Comparison of ENCODE assay signal across 8 cellular contexts in genomic region chr4:155796031-155796430, GRCh38. TPM values are rescaled to one million over a fixed set of nuclear protein-coding genes. Genes with fewer than 3 reads are reported as not detected.
A peak's percentile ranks its signal among the peaks of the same experiment; 100 is the strongest.
DNase-seq lines count a peak whose midpoint lies in the region; ATAC-seq and TF ChIP-seq lines count a peak whose summit lies in the region.

No MANE protein-coding gene starts in this region.

- peaks cover 65% of the 10 kb centered on the region for H3K36me3 ChIP-seq in left ventricle myocardium inferior

- no peaks in the 10 kb centered on the region for H3K36me3 Mint-ChIP-seq in activated CD4-positive, alpha-beta T cell treated with anti-CD3 and anti-CD28 coated beads, Interleukin-2, amount 10 ng/mL, durations not matched to agents 7 days and 5 days (ENCODE audit: low read depth)

- intact Hi-C loops in left ventricle myocardium inferior (cut with micrococcal nuclease) = no loop called here
- intact Hi-C loops in left ventricle myocardium superior (cut with micrococcal nuclease) = no loop called here

- POLR2A ChIA-PET in activated CD4-positive, alpha-beta T cell treated with anti-CD3 and anti-CD28 coated beads, Interleukin-2, amount 10 ng/mL, durations not matched to agents 7 days and 5 days (lab: Charles Lee) = no interaction called here

- CTCF ChIA-PET in activated CD4-positive, alpha-beta T cell treated with anti-CD3 and anti-CD28 coated beads, Interleukin-2, amount 10 ng/mL, durations not matched to agents 7 days and 5 days (lab: Charles Lee) = interaction anchor here (0.7 kb wide), 1 partner anchor 9 kb away, joined by 3 read pairs; no protein-coding TSS in a partner anchor

- no peaks in the 10 kb centered on the region for H3K27me3 ChIP-seq in left ventricle myocardium inferior (ENCODE audit: low read depth)

- no peak overlapping the region for H3K27ac Mint-ChIP-seq in stimulated activated naive CD8-positive, alpha-beta T cell treated with anti-CD3 and anti-CD28 coated beads, Interleukin-15, amount 100 ng/mL, for 72 hours
- no peak overlapping the region for H3K27ac Mint-ChIP-seq in activated CD4-positive, alpha-beta T cell treated with anti-CD3 and anti-CD28 coated beads, Interleukin-2, amount 10 ng/mL, durations not matched to agents 7 days and 5 days

- H3K4me3 Mint-ChIP-seq in stimulated activated naive CD8-positive, alpha-beta T cell treated with anti-CD3 and anti-CD28 coated beads, Interleukin-15, amount 100 ng/mL, for 72 hours = no peak overlapping the region
- H3K4me3 Mint-ChIP-seq in activated CD4-positive, alpha-beta T cell treated with anti-CD3 and anti-CD28 coated beads, Interleukin-2, amount 10 ng/mL, durations not matched to agents 7 days and 5 days = no peak overlapping the region

- no peaks in the 10 kb centered on the region for H3K9me3 Mint-ChIP-seq in stimulated activated naive CD8-positive, alpha-beta T cell treated with anti-CD3 and anti-CD28 coated beads, Interleukin-15, amount 100 ng/mL, for 72 hours
- H3K9me3 Mint-ChIP-seq in activated CD4-positive, alpha-beta T cell treated with anti-CD3 and anti-CD28 coated beads, Interleukin-2, amount 10 ng/mL, durations not matched to agents 7 days and 5 days = no peaks in the 10 kb centered on the region

- no peak overlapping the region for H3K4me3 ChIP-seq in left ventricle myocardium inferior

- TF ChIP-seq CTCF in left ventricle myocardium inferior (IDR thresholded peaks at IDR 0.05; ENCODE audit: borderline replicate concordance) = peak; percentile 42

- no peak overlapping the region for H3K27ac ChIP-seq in left ventricle myocardium inferior (replicated peaks)

- H3K27me3 Mint-ChIP-seq in stimulated activated naive CD8-positive, alpha-beta T cell treated with anti-CD3 and anti-CD28 coated beads, Interleukin-15, amount 100 ng/mL, for 72 hours = no peaks in the 10 kb centered on the region
- H3K27me3 Mint-ChIP-seq in activated CD4-positive, alpha-beta T cell treated with anti-CD3 and anti-CD28 coated beads, Interleukin-2, amount 10 ng/mL, durations not matched to agents 7 days and 5 days = no peaks in the 10 kb centered on the region

- H3K4me1 ChIP-seq in left ventricle myocardium inferior = no peaks in the 10 kb centered on the region

- no peaks in the 10 kb centered on the region for H3K9me3 ChIP-seq in left ventricle myocardium inferior (replicated peaks)

- no peaks in the 10 kb centered on the region for H3K4me1 Mint-ChIP-seq in stimulated activated naive CD8-positive, alpha-beta T cell treated with anti-CD3 and anti-CD28 coated beads, Interleukin-15, amount 100 ng/mL, for 72 hours
- H3K4me1 Mint-ChIP-seq in activated CD4-positive, alpha-beta T cell treated with anti-CD3 and anti-CD28 coated beads, Interleukin-2, amount 10 ng/mL, durations not matched to agents 7 days and 5 days = no peaks in the 10 kb centered on the region

- DNase-seq in left ventricle myocardium inferior = no peak
- no peak for DNase-seq in left ventricle myocardium superior
- DNase-seq in SW480 (ENCODE audit: low spot score) = peak; percentile 8
- peak; percentile 75 for DNase-seq in myocyte (ENCODE audit: low read depth)
- DNase-seq in stimulated activated naive CD8-positive, alpha-beta T cell treated with anti-CD3 and anti-CD28 coated beads, Interleukin-15, amount 100 ng/mL, for 72 hours = no peak
- no peak for DNase-seq in NK-92 treated with Interleukin-12 subunit alpha and Interleukin-12 subunit beta, amount 100 ng/mL, for 24 hours (lab: John Stamatoyannopoulos, UW)
- DNase-seq in activated CD4-positive, alpha-beta T cell treated with anti-CD3 and anti-CD28 coated beads, Interleukin-2, amount 10 ng/mL, durations not matched to agents 7 days and 5 days = no peak

- ATAC-seq in left ventricle myocardium superior (no peak), HG02981 (IDR thresholded peaks at IDR 0.05; ENCODE audit: unreplicated experiment) (peak; percentile 80)
- no peak for ATAC-seq in stimulated activated naive CD8-positive, alpha-beta T cell treated with anti-CD3 and anti-CD28 coated beads, Interleukin-15, amount 100 ng/mL, for 72 hours

RNA-seq across cellular contexts. Expression of gene GUCY1B1, which starts 37.2 kb away (rescaled TPM):
- total RNA-seq in left ventricle myocardium inferior = 12.6 TPM
- total RNA-seq in left ventricle myocardium superior = 31.3 TPM
- total RNA-seq in myocyte = 8.3 and 9.6 TPM in 2 replicates
- 2.5 TPM for polyA plus RNA-seq in myocyte (2012)
- under 1 TPM; 0.12 to 0.29 TPM for total RNA-seq in activated CD4-positive, alpha-beta T cell treated with anti-CD3 and anti-CD28 coated beads, Interleukin-2, amount 10 ng/mL, durations not matched to agents 7 days and 5 days

Comparison
In these comparisons a context has a peak if more than half of its experiments do, and no peak if none do; other contexts are left out.
1. DNase-seq: peak in SW480 (single experiment) and myocyte (single experiment); none in left ventricle myocardium inferior (single experiment), left ventricle myocardium superior (single experiment), stimulated activated naive CD8-positive, alpha-beta T cell treated with anti-CD3 and anti-CD28 coated beads, Interleukin-15, amount 100 ng/mL, for 72 hours (0 of 2), NK-92 treated with Interleukin-12 subunit alpha and Interleukin-12 subunit beta, amount 100 ng/mL, for 24 hours (single experiment) and activated CD4-positive, alpha-beta T cell treated with anti-CD3 and anti-CD28 coated beads, Interleukin-2, amount 10 ng/mL, durations not matched to agents 7 days and 5 days (single experiment).